ENCODE assay signal across 10 cellular contexts in the genomic region with DNA sequence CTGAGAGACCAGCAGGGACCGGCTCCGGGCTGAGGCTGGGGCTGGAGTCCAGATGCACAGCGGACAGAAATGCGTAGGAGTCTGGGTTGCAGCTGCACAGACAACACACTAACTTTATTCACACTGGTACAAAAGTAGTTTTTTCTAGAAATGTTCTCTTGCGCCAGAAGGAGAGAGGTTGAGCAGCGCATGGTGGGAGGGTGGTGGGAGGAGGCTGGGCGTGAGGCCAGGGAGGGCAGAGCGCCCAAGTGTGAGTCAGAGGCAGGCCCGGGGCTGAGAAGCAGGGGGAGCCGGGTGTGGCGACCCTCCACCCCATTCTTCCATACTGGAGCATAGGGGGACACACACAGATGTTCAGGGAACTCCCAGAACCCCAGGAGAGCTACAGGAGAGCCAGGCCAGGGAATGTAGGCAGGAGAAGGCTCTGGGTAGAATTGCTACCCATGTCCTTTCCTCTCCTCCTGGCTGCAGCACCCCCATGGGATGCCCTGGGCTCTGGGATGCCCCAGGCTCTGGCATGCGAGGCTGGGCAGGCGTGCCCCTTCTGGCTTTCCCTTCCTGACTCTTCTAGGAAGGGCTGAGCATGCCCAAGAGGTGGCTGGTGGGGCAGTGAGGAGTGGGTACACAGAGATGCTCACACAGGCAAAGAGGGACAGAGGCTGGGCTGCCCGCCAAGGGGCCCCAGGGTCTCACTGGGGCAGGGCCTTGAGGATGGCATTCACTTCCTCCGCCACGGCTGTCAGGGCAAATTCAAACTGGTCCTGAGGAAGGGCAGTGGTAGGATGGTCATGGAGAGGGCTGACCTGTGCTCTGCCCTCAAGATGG. TPM values are rescaled to one million over a fixed set of nuclear protein-coding genes. Genes with fewer than 3 reads are reported as not detected.
DNase-seq lines count a peak whose midpoint lies in the region; ATAC-seq, FAIRE-seq and TF ChIP-seq lines count a peak whose summit lies in the region.
"Had no signal": no experiment of that assay in that cellular context is flagged by ENCODE, and none has a peak within 500 bp of the region (broad histone marks: within the 10 kb centered on the region; RNA-seq: fewer than 3 reads in every experiment).

No MANE protein-coding gene starts in this region.

- no peak overlapping the region for H3K4me3 Mint-ChIP-seq in nephron progenitor cell

- H3K9me3 ChIP-seq in pancreas: no peaks in the 10 kb centered on the region

- H3K4me1 Mint-ChIP-seq in nephron progenitor cell: peaks cover 23% of the 10 kb centered on the region

- no peaks in the 10 kb centered on the region for H3K4me1 ChIP-seq in pancreas

- WGBS in pancreas, 2 donors: 55 to 61% methylated on average over 16 of the region's 16 CpGs

- H3K4me3 ChIP-seq in fibroblast of pulmonary artery (replicated peaks; ENCODE audit: low read depth, low read length) (no peak overlapping the region), pancreas (no peak overlapping the region)

- FAIRE-seq in pancreas (lab: Jason Lieb, UNC): no peak

- no peaks in the 10 kb centered on the region for H3K36me3 Mint-ChIP-seq in nephron progenitor cell (ENCODE audit: low read depth)

- intact Hi-C loops in pancreas (cut with DNase I): loop anchor here in 2 of 3 donors (5.0 to 10.0 kb wide), 2 partner anchors 117 to 235 kb away; a partner anchor contains a TSS

- H3K27ac Mint-ChIP-seq in nephron progenitor cell: no peak overlapping the region

- ATAC-seq in pancreas (peak in 3 of 4 donors; percentile 22 to 54 (median 31)), HG02763 (IDR thresholded peaks at IDR 0.05; ENCODE audit: unreplicated experiment) (no peak), HG02678 (IDR thresholded peaks at IDR 0.05; ENCODE audit: unreplicated experiment) (no peak)

- H3K36me3 ChIP-seq in pancreas: peaks cover 0 to 10% (median 0%) of the 10 kb centered on the region in 3 donors

- no peak for TF ChIP-seq CTCF in RWPE1 (conservative IDR thresholded peaks at IDR 0.05; ENCODE audit: low read depth)
- no peak for TF ChIP-seq CTCF in fibroblast of pulmonary artery (IDR thresholded peaks at IDR 0.05; ENCODE audit: low read length, missing control alignments)
- no peak for TF ChIP-seq CTCF in pancreas (IDR thresholded peaks at IDR 0.05)
- no peak for TF ChIP-seq CTCF in nephron progenitor cell (IDR thresholded peaks at IDR 0.05)

- no peaks in the 10 kb centered on the region for H3K9me3 Mint-ChIP-seq in nephron progenitor cell

- H3K27me3 Mint-ChIP-seq in nephron progenitor cell (ENCODE audit: low read depth, poor library complexity): peaks cover 36% of the 10 kb centered on the region

- DNase-seq in COLO829 (ENCODE audit: low spot score) (peak; percentile 93), RWPE1 (ENCODE audit: low spot score) (peak; percentile 85), fibroblast of pulmonary artery (ENCODE audit: low read depth) (peak; percentile 98), pancreas (no peak), nephron progenitor cell (no peak), NCI-H748 treated with DMSO at 0.1 percent for 48 hours (lab: John Stamatoyannopoulos, UW) (no peak)
- DNase-seq: glutamatergic neuron had no signal

- H3K27ac ChIP-seq in RWPE1 (peak overlapping the region; percentile 98), pancreas (no peak overlapping the region)

- no peaks in the 10 kb centered on the region for H3K27me3 ChIP-seq in pancreas

- CTCF ChIA-PET in RWPE1 (lab: Yijun Ruan, JAX): interaction anchor here (0.6 to 1.1 kb wide), 3 partner anchors 26 to 37 kb away, joined by 3 to 4 read pairs (median 4); a partner anchor contains a TSS

- POLR2A ChIA-PET in RWPE1 (lab: Yijun Ruan, JAX; ENCODE audit: low non-redundant PET): interaction anchor here (0.7 kb wide), 1 partner anchor 84 kb away, joined by 3 read pairs; no protein-coding TSS in a partner anchor

RNA-seq across cellular contexts. Expression of a gene that starts 10.6 kb away (rescaled TPM):
- total RNA-seq in pancreas: 10 to 100 TPM; 44.5 to 66.7 (median 60.8) TPM
- polyA plus RNA-seq in pancreas: 10 to 100 TPM; 82.3 to 96.3 TPM

RNA-seq across cellular contexts. Expression of a gene that starts 19.5 kb away (rescaled TPM):
- total RNA-seq in pancreas: 10 to 100 TPM in 4 of 6 donors, 1 to 10 TPM in 2; 6.3 to 81.7 (median 23.7) TPM
- polyA plus RNA-seq in pancreas: 100 to 1,000 TPM in 1 of 2 donors, 10 to 100 TPM in 1; 58.3 to 220 TPM
- total RNA-seq: T-helper 1 cell treated with Interleukin-12 subunit alpha and Interleukin-12 subunit beta and Interleukin-4 antibody, amounts not matched to agents 30 ng/mL and 1 ng/mL, for 36 hours had no signal

RNA-seq across cellular contexts. Expression of a gene that starts 36.0 kb away (rescaled TPM):
- 10 to 100 TPM; 12.2 to 19.5 (median 13.3) TPM for total RNA-seq in pancreas
- 10 to 100 TPM; 15.6 to 51.5 TPM for polyA plus RNA-seq in pancreas

RNA-seq across cellular contexts. Expression of a gene that starts 36.7 kb away (rescaled TPM):
- not detected for total RNA-seq in pancreas
- not detected for polyA plus RNA-seq in pancreas

RNA-seq across cellular contexts. Expression of a gene that starts 42.8 kb away (rescaled TPM):
- not detected for total RNA-seq in pancreas
- under 1 TPM in 1 of 2 donors, not detected in 1; 0.16 TPM for polyA plus RNA-seq in pancreas
- total RNA-seq: T-helper 1 cell treated with Interleukin-12 subunit alpha and Interleukin-12 subunit beta and Interleukin-4 antibody, amounts not matched to agents 30 ng/mL and 1 ng/mL, for 36 hours had no signal

Comparison
In these comparisons a context has a peak if more than half of its experiments do, and no peak if none do; other contexts are left out.
1. DNase-seq: peak in COLO829 (single experiment), RWPE1 (single experiment) and fibroblast of pulmonary artery (single experiment); none in pancreas (0 of 6), nephron progenitor cell (single experiment) and NCI-H748 treated with DMSO at 0.1 percent for 48 hours (single experiment).
2. ATAC-seq: peak in pancreas (3 of 4); none in HG02763 (single experiment) and HG02678 (single experiment).